ENCODE assay signal across 14 cellular contexts in the genomic region with DNA sequence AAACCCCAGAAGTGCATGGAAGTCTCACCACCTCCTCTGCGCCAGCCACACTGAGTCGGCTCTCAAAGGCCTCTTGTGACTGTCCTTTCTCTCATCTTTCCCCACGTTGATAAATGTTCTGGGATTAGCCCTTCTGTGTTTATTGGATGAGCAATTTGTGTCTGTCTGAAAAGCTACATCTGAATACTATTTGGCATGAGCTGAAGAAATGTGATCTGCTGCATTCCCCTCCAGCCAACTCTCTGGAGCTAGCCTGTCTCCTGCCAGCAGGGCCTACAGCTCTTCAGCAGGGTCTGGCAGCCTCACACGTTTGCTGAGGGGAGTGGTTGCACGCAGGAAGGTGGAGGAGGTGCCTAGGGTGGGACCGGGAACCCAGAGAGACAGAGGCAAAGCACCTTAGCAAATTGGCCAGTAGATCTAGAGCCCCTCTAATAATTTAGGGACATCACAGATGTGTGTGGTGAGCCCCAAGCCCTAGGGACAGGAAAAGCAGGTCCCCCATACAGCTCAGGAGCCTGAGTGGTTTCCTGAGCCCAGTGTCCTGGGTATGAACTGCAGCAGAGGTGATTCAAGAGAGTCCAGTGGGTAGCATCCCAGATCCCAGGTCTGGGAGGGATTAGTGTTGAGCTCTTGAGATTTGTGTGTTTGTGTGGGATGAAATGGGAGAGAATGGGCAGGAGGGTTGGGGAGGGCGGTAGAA. TPM values are rescaled to one million over a fixed set of nuclear protein-coding genes. Genes with fewer than 3 reads are reported as not detected.
DNase-seq lines count a peak whose midpoint lies in the region; ATAC-seq and TF ChIP-seq lines count a peak whose summit lies in the region.
"Had no signal": no experiment of that assay in that cellular context is flagged by ENCODE, and none has a peak within 500 bp of the region (broad histone marks: within the 10 kb centered on the region; RNA-seq: fewer than 3 reads in every experiment).

No MANE protein-coding gene starts in this region.

- H3K27ac Mint-ChIP-seq in activated naive CD4-positive, alpha-beta T cell treated with anti-CD3 and anti-CD28 coated beads, Interleukin-2, amount 50 U/mL, for 72 hours = peak overlapping the region in 1 of 2 donors; percentile 23
- H3K27ac Mint-ChIP-seq: stimulated activated naive CD8-positive, alpha-beta T cell treated with anti-CD3 and anti-CD28 coated beads, Interleukin-15, Interleukin-2, amounts not matched to agents 100 ng/mL and 50 ng/mL, for 24 hours had no signal

- H3K9me3 Mint-ChIP-seq in activated naive CD4-positive, alpha-beta T cell treated with anti-CD3 and anti-CD28 coated beads, Interleukin-2, amount 50 U/mL, for 72 hours = no peaks in the 10 kb centered on the region
- H3K9me3 Mint-ChIP-seq: stimulated activated naive CD8-positive, alpha-beta T cell treated with anti-CD3 and anti-CD28 coated beads, Interleukin-15, Interleukin-2, amounts not matched to agents 100 ng/mL and 50 ng/mL, for 24 hours had no signal

- DNase-seq in NCI-H1092 (lab: John Stamatoyannopoulos, UW) = peak; percentile 69
- peak; percentile 54 for DNase-seq in astrocyte of the spinal cord (ENCODE audit: low read depth, low spot score)
- DNase-seq in iris pigment epithelial cell (ENCODE audit: low read depth) = peak; percentile 85
- peak; percentile 53 to 70 for DNase-seq in thyroid gland
- no peak for DNase-seq in Kasumi-1 (lab: John Stamatoyannopoulos, UW)
- no peak for DNase-seq in activated naive CD4-positive, alpha-beta T cell treated with anti-CD3 and anti-CD28 coated beads, Interleukin-2, amount 50 U/mL, for 72 hours (ENCODE audit: low spot score in 2 of 2)
- DNase-seq: activated CD8-positive, alpha-beta memory T cell treated with anti-CD3 and anti-CD28 coated beads for 24 hours; cerebellar nuclear complex; GF-D8; NCI-H146; stimulated activated CD4-positive, alpha-beta T cell treated with anti-CD3 and anti-CD28 coated beads, Interleukin-12 subunit alpha, Interleukin-12 subunit beta, amount 100 ng/mL, for 4 hours had no signal

- 38 to 42% methylated on average over 7 of the region's 7 CpGs for WGBS in thyroid gland, 2 donors

- no peak for ATAC-seq in activated naive CD4-positive, alpha-beta T cell treated with anti-CD3 and anti-CD28 coated beads, Interleukin-2, amount 50 U/mL, for 72 hours
- ATAC-seq in GM18861 (IDR thresholded peaks at IDR 0.05; ENCODE audit: unreplicated experiment) = no peak
- no peak for ATAC-seq in HG02642 (IDR thresholded peaks at IDR 0.05; ENCODE audit: poor library complexity, unreplicated experiment)

- TF ChIP-seq CTCF in astrocyte of the spinal cord (IDR thresholded peaks at IDR 0.05; ENCODE audit: low read depth, low read length) (no peak), thyroid gland (IDR thresholded peaks at IDR 0.05) (no peak)

- in situ Hi-C loops in astrocyte of the spinal cord (cut with HindIII; ENCODE audit: low sequenced_read_pairs) = no loop called here

- H3K4me3 ChIP-seq in astrocyte of the spinal cord (ENCODE audit: low read depth, low read length) (no peak overlapping the region), thyroid gland (replicated peaks in 1 of 3) (no peak overlapping the region)

- no peaks in the 10 kb centered on the region for H3K9me3 ChIP-seq in thyroid gland

- H3K36me3 Mint-ChIP-seq in activated naive CD4-positive, alpha-beta T cell treated with anti-CD3 and anti-CD28 coated beads, Interleukin-2, amount 50 U/mL, for 72 hours = no peaks in the 10 kb centered on the region

- H3K27ac ChIP-seq in thyroid gland = peak overlapping the region in 1 of 3 donors; percentile 45

- H3K36me3 ChIP-seq in thyroid gland = no peaks in the 10 kb centered on the region

- intact Hi-C loops in thyroid gland (cut with DNase I) = no loop called here

- H3K4me1 ChIP-seq in thyroid gland = peaks cover 25 to 27% of the 10 kb centered on the region in 2 donors

- TF ChIP-seq POLR2A in thyroid gland (IDR thresholded peaks at IDR 0.05) = no peak

- H3K27me3 ChIP-seq in thyroid gland = no peaks in the 10 kb centered on the region

RNA-seq across cellular contexts. Expression of a gene that starts 20.5 kb away (rescaled TPM):
- 100 to 1,000 TPM in 3 of 4 donors, 10 to 100 TPM in 1; 88.3 to 119 (median 103) TPM for total RNA-seq in thyroid gland
- total RNA-seq in activated naive CD4-positive, alpha-beta T cell treated with anti-CD3 and anti-CD28 coated beads, Interleukin-2, amount 50 U/mL, for 72 hours = 10 to 100 TPM; 47.8 to 49.2 TPM

RNA-seq across cellular contexts. Expression of a gene that starts 52.3 kb away (rescaled TPM):
- not detected for total RNA-seq in thyroid gland
- not detected for total RNA-seq in activated naive CD4-positive, alpha-beta T cell treated with anti-CD3 and anti-CD28 coated beads, Interleukin-2, amount 50 U/mL, for 72 hours

Comparison
In these comparisons a context has a peak if more than half of its experiments do, and no peak if none do; other contexts are left out.
1. DNase-seq: peak in NCI-H1092 (single experiment), astrocyte of the spinal cord (single experiment), iris pigment epithelial cell (single experiment) and thyroid gland (2 of 2); none in Kasumi-1 (0 of 2) and activated naive CD4-positive, alpha-beta T cell treated with anti-CD3 and anti-CD28 coated beads, Interleukin-2, amount 50 U/mL, for 72 hours (0 of 2).